In genomic region chr5:170517411-170517810, GRCh38 we compare ENCODE assay signal across 30 cellular contexts. TPM values are rescaled to one million over a fixed set of nuclear protein-coding genes. Genes with fewer than 3 reads are reported as not detected.
"Had no signal": no experiment of that assay in that cellular context is flagged by ENCODE, and none has a peak within 500 bp of the region (broad histone marks: within the 10 kb centered on the region; RNA-seq: fewer than 3 reads in every experiment).

No MANE protein-coding gene starts in this region.

- H3K27me3 ChIP-seq: neural progenitor cell, ovary, spleen, testis, transverse colon, upper lobe of right lung, vagina had no signal

- H2AFZ ChIP-seq: neural progenitor cell, parathyroid adenoma had no signal

- H3K4me3 ChIP-seq: neural progenitor cell, ovary, psoas muscle, skin epidermis, smooth muscle cell, spleen, suprapubic skin, testis, tibial artery, transverse colon, upper lobe of right lung, vagina had no signal

- H3K4me1 ChIP-seq: psoas muscle, transverse colon, upper lobe of right lung had no signal

- H3K9ac ChIP-seq: neural progenitor cell, parathyroid adenoma had no signal

- H3K4me2 ChIP-seq: neural progenitor cell, smooth muscle cell had no signal

- DNase-seq: naive thymus-derived CD4-positive, alpha-beta T cell; natural killer cell; occipital lobe; ovary; posterior cingulate gyrus; psoas muscle; right cardiac atrium; spleen; stimulated activated CD4-positive, alpha-beta T cell treated with anti-CD3 and anti-CD28 coated beads, Interleukin-12 subunit alpha, Interleukin-12 subunit beta, amount 100 ng/mL, for 4 hours; stimulated activated CD4-positive, alpha-beta T cell treated with anti-CD3 and anti-CD28 coated beads, Interleukin-1b, Interleukin-23, amount 100 ng/mL, for 48 hours; stimulated activated CD4-positive, alpha-beta T cell treated with anti-CD3 and anti-CD28 coated beads, Interleukin-4, amount 100 ng/mL, for 1 hour; stimulated activated CD4-positive, alpha-beta T cell treated with anti-CD3 and anti-CD28 coated beads, Interleukin-4, amount 100 ng/mL, for 4 hours; stimulated activated CD8-positive, alpha-beta memory T cell treated with anti-CD3 and anti-CD28 coated beads, Interleukin-4, amount 100 ng/mL, for 48 hours; stimulated activated naive CD4-positive, alpha-beta T cell; stimulated activated naive CD8-positive, alpha-beta T cell treated with anti-CD3 and anti-CD28 coated beads, Interleukin-15, amount 100 ng/mL, for 72 hours; stimulated activated naive CD8-positive, alpha-beta T cell treated with anti-CD3 and anti-CD28 coated beads, Interleukin-15, Interleukin-2, amounts not matched to agents 100 U/mL and 50 U/mL, for 24 hours; substantia nigra; testis; tibial artery; transverse colon; upper lobe of right lung had no signal

- H3K36me3 ChIP-seq: neural progenitor cell, ovary, spleen, suprapubic skin, tibial artery, transverse colon, upper lobe of right lung, vagina had no signal

- H3K27ac ChIP-seq: neural progenitor cell, ovary, psoas muscle, skin epidermis, spleen, suprapubic skin, testis, tibial artery, transverse colon, upper lobe of right lung, vagina had no signal

- H3K9me3 ChIP-seq: ovary, psoas muscle, spleen, suprapubic skin, testis, tibial artery, transverse colon, upper lobe of right lung, vagina had no signal

- ATAC-seq: naive thymus-derived CD4-positive, alpha-beta T cell; natural killer cell; psoas muscle; right cardiac atrium; sciatic nerve; stimulated activated memory B cell treated with anti-CD40 and anti-IgM and Interleukin-4, amounts not matched to agents 10 μg/mL and 1 μg/mL and 100 μg/mL, for 72 hours; stimulated activated naive CD8-positive, alpha-beta T cell treated with anti-CD3 and anti-CD28 coated beads, Interleukin-15, amount 100 ng/mL, for 72 hours; stimulated activated naive CD8-positive, alpha-beta T cell treated with anti-CD3 and anti-CD28 coated beads, Interleukin-15, Interleukin-2, amounts not matched to agents 100 U/mL and 50 U/mL, for 24 hours; upper lobe of right lung had no signal

RNA-seq across cellular contexts. Expression of gene KCNIP1, which starts 13.6 kb away (rescaled TPM):
- total RNA-seq: naive thymus-derived CD4-positive, alpha-beta T cell; natural killer cell; osteoblast; psoas muscle; right cardiac atrium; smooth muscle cell; vagina had no signal
- polyA plus RNA-seq: naive thymus-derived CD4-positive, alpha-beta T cell had no signal
